ENCODE assay signal across 17 cellular contexts in the genomic region with DNA sequence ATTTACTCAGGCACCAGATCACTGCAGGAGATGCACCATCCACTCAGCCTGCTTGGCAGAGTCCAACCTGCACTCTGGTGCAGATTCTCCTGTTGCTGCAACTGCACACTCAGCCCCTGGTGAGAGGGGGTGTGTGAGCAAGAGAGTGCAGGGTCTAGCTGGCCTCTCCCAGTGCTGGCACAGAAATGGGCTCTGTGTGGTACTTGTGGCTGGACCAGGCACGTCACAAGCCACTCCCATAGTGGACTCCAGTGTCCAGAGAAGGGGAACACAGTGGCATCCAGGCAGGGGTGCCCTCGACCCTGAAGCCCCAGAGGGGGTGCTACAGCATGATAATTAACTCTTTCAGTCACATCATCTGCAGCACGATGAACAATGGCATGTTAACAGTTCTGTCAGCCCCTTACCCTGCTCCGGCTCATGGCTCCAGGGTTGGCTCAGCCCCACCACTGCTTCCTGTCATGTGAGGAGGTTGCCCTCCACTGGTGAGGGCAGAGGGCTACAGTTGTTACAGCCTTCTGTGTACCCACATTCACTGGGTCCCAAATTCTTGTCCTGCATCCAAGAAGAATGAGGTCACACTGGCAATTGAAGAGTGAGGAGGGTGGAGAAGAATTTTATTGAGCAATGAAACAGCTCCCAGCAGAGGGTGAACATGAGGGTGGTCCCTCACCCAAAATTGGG.
DNase-seq lines count a peak whose midpoint lies in the region; ATAC-seq and TF ChIP-seq lines count a peak whose summit lies in the region.
"Had no signal": no experiment of that assay in that cellular context is flagged by ENCODE, and none has a peak within 500 bp of the region (broad histone marks: within the 10 kb centered on the region; RNA-seq: fewer than 3 reads in every experiment).

No MANE protein-coding gene starts in this region.

- H3K4me3 ChIP-seq in GM12865 (ENCODE audit: low read depth, low read length) (no peak overlapping the region), PC-3 (ENCODE audit: low read length) (no peak overlapping the region)
- H3K4me3 ChIP-seq: heart right ventricle, right atrium auricular region had no signal

- no peaks in the 10 kb centered on the region for H4K20me1 ChIP-seq in PC-3 (ENCODE audit: low read length)

- DNase-seq in A172 (ENCODE audit: low spot score) (peak; percentile 8), GM12865 (ENCODE audit: low read depth) (no peak), PC-3 (peak; percentile 54), fibroblast of peridontal ligament (ENCODE audit: extremely low read depth) (peak; percentile 47), NCI-H1694 (lab: John Stamatoyannopoulos, UW) (no peak), GF-D8 (lab: John Stamatoyannopoulos, UW) (no peak)
- no peak for DNase-seq in effector memory CD8-positive, alpha-beta T cell
- DNase-seq: activated CD8-positive, alpha-beta memory T cell treated with anti-CD3 and anti-CD28 coated beads for 24 hours; heart right ventricle; NCI-H774 had no signal

- H3K9me2 ChIP-seq in PC-3 (replicated peaks; ENCODE audit: low read length): no peaks in the 10 kb centered on the region

- CTCF ChIA-PET in PC-3 (lab: Charles Lee): no interaction called here

- peaks cover 28 to 33% of the 10 kb centered on the region in 2 donors for H3K27me3 Mint-ChIP-seq in effector memory CD8-positive, alpha-beta T cell

- intact Hi-C loops in PC-3 (cut with micrococcal nuclease): no loop called here

- no peaks in the 10 kb centered on the region for H3K36me3 Mint-ChIP-seq in effector memory CD8-positive, alpha-beta T cell (ENCODE audit: insufficient read depth)
- H3K36me3 Mint-ChIP-seq: activated naive CD4-positive, alpha-beta T cell treated with anti-CD3 and anti-CD28 coated beads, Interleukin-2, amount 50 U/mL, for 72 hours; mesothelial cell of epicardium; T-cell had no signal

- no peak overlapping the region for H3K27ac Mint-ChIP-seq in effector memory CD8-positive, alpha-beta T cell
- H3K27ac Mint-ChIP-seq: activated naive CD4-positive, alpha-beta T cell treated with anti-CD3 and anti-CD28 coated beads, Interleukin-2, amount 50 U/mL, for 72 hours; B cell; dendritic cell treated with granulocyte-macrophage colony-stimulating factor and Interleukin-4, amounts not matched to agents 40 ng/mL and 50 ng/mL, for 4 days; mesothelial cell of epicardium; T-cell had no signal

- no peaks in the 10 kb centered on the region for H3K9me3 Mint-ChIP-seq in effector memory CD8-positive, alpha-beta T cell
- H3K9me3 Mint-ChIP-seq: activated naive CD4-positive, alpha-beta T cell treated with anti-CD3 and anti-CD28 coated beads, Interleukin-2, amount 50 U/mL, for 72 hours; dendritic cell treated with granulocyte-macrophage colony-stimulating factor and Interleukin-4, amounts not matched to agents 40 ng/mL and 50 ng/mL, for 4 days; mesothelial cell of epicardium; T-cell had no signal

- H3K79me2 ChIP-seq in PC-3 (ENCODE audit: low read length): no peaks in the 10 kb centered on the region

- BruUV-seq in PC-3 (replicated peaks; lab: Mats Ljungman, UMichigan): no TSS peak

- H3K4me3 Mint-ChIP-seq in effector memory CD8-positive, alpha-beta T cell: no peak overlapping the region
- H3K4me3 Mint-ChIP-seq: B cell; dendritic cell treated with granulocyte-macrophage colony-stimulating factor and Interleukin-4, amounts not matched to agents 40 ng/mL and 50 ng/mL, for 4 days; mesothelial cell of epicardium; T-cell had no signal

- H3K4me1 ChIP-seq in PC-3 (ENCODE audit: insufficient read depth, low read length): peaks cover 10% of the 10 kb centered on the region; the same call in 1 of the 2 replicates
- H3K4me1 ChIP-seq: heart right ventricle, right atrium auricular region had no signal

- TF ChIP-seq CTCF in GM12865 (IDR thresholded peaks at IDR 0.05; ENCODE audit: insufficient read depth, low read depth, low read length, missing control alignments) (peak; percentile 17), PC-3 (conservative IDR thresholded peaks at IDR 0.05; ENCODE audit: low read depth, low read length) (peak; percentile 38; the same call in 1 of the 2 replicates)

- H2AFZ ChIP-seq in PC-3 (ENCODE audit: low read length): no peak overlapping the region

- no peaks in the 10 kb centered on the region for H3K9me3 ChIP-seq in PC-3 (ENCODE audit: low read length)
- H3K9me3 ChIP-seq: heart right ventricle, right atrium auricular region had no signal

- ATAC-seq in PC-3: peak; percentile 24
- ATAC-seq in effector memory CD8-positive, alpha-beta T cell (replicated peaks): no peak
- ATAC-seq in HG03565 (IDR thresholded peaks at IDR 0.05; ENCODE audit: unreplicated experiment): no peak
- ATAC-seq: activated naive CD4-positive, alpha-beta T cell treated with anti-CD3 and anti-CD28 coated beads, Interleukin-2, amount 50 U/mL, for 72 hours; heart right ventricle; T-cell had no signal

- H3K4me1 Mint-ChIP-seq in effector memory CD8-positive, alpha-beta T cell (ENCODE audit: low read depth in 2 of 2): no peaks in the 10 kb centered on the region

- no peak overlapping the region for H3K27ac ChIP-seq in PC-3 (ENCODE audit: low read length)
- H3K27ac ChIP-seq: heart right ventricle, right atrium auricular region had no signal

- POLR2A ChIA-PET in PC-3 (lab: Charles Lee; ENCODE audit: unreplicated experiment): no interaction called here

- no peaks in the 10 kb centered on the region for H3F3A ChIP-seq in PC-3 (ENCODE audit: low read length, unreplicated experiment)

- H3K36me3 ChIP-seq in PC-3 (ENCODE audit: low read depth, low read length): no peaks in the 10 kb centered on the region
- H3K36me3 ChIP-seq: heart right ventricle, right atrium auricular region had no signal

- H3K27me3 ChIP-seq in PC-3 (ENCODE audit: low read length): peaks cover 15% of the 10 kb centered on the region; the same call in 1 of the 2 replicates
- H3K27me3 ChIP-seq: right atrium auricular region had no signal

- H3K4me2 ChIP-seq in PC-3 (ENCODE audit: low read length): no peak overlapping the region

- no peak overlapping the region for H3K9ac ChIP-seq in PC-3 (ENCODE audit: low read length)

Comparison
In these comparisons a context has a peak if more than half of its experiments do, and no peak if none do; other contexts are left out.
1. DNase-seq: peak in A172 (single experiment), PC-3 (single experiment) and fibroblast of peridontal ligament (single experiment); none in GM12865 (single experiment), NCI-H1694 (single experiment), effector memory CD8-positive, alpha-beta T cell (0 of 3) and GF-D8 (single experiment).